Comparison of ENCODE assay signal across 23 cellular contexts in the genomic region with DNA sequence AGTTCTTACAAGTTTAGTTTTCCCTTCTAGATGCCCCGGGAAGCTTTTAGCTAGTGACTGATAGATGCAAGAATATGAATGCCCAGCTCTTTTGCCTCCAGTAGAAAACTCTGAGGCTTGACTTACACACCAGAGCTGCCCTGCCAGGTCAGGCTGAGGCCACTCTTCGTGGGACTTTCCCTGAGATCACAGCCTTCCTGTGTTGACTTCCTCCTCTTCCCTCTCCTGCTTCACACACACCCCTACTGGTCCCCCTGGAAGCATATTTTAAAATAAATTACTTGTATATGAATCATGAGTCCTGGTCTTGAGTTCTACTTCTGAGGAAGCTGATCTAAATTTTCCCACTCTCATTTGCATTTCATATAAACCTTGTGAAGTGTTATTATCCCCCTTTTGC.
A peak's percentile ranks its signal among the peaks of the same experiment; 100 is the strongest.
DNase-seq lines count a peak whose midpoint lies in the region; ATAC-seq and TF ChIP-seq lines count a peak whose summit lies in the region.
"Had no signal": no experiment of that assay in that cellular context is flagged by ENCODE, and none has a peak within 500 bp of the region (broad histone marks: within the 10 kb centered on the region; RNA-seq: fewer than 3 reads in every experiment).

No MANE protein-coding gene starts in this region.

- H3K4me1 Mint-ChIP-seq in stimulated activated naive CD8-positive, alpha-beta T cell treated with anti-CD3 and anti-CD28 coated beads, Interleukin-15, amount 100 ng/mL, for 72 hours, result no peaks in the 10 kb centered on the region
- H3K4me1 Mint-ChIP-seq in CD4-positive, alpha-beta memory T cell, result no peaks in the 10 kb centered on the region
- H3K4me1 Mint-ChIP-seq: CD8-positive, alpha-beta memory T cell; naive thymus-derived CD4-positive, alpha-beta T cell; stimulated activated effector memory CD8-positive, alpha-beta T cell treated with anti-CD3 and anti-CD28 coated beads, Interleukin-12 subunit alpha, Interleukin-12 subunit beta, amount 100 ng/mL, for 72 hours had no signal

- no peak overlapping the region for H3K4me3 Mint-ChIP-seq in stimulated activated naive CD8-positive, alpha-beta T cell treated with anti-CD3 and anti-CD28 coated beads, Interleukin-15, amount 100 ng/mL, for 72 hours
- H3K4me3 Mint-ChIP-seq in CD4-positive, alpha-beta memory T cell, result no peak overlapping the region
- H3K4me3 Mint-ChIP-seq: CD8-positive, alpha-beta memory T cell; H9; stimulated activated effector memory CD8-positive, alpha-beta T cell treated with anti-CD3 and anti-CD28 coated beads, Interleukin-12 subunit alpha, Interleukin-12 subunit beta, amount 100 ng/mL, for 72 hours; WTC11 had no signal

- ATAC-seq in stimulated activated naive CD8-positive, alpha-beta T cell treated with anti-CD3 and anti-CD28 coated beads, Interleukin-15, Interleukin-2, amounts not matched to agents 100 U/mL and 50 U/mL, for 24 hours, result peak; percentile 36
- no peak for ATAC-seq in stimulated activated naive CD8-positive, alpha-beta T cell treated with anti-CD3 and anti-CD28 coated beads, Interleukin-15, amount 100 ng/mL, for 72 hours
- ATAC-seq in aorta (ENCODE audit: low FRiP score), result no peak
- ATAC-seq: naive thymus-derived CD4-positive, alpha-beta T cell; stimulated activated effector memory CD8-positive, alpha-beta T cell treated with anti-CD3 and anti-CD28 coated beads, Interleukin-12 subunit alpha, Interleukin-12 subunit beta, amount 100 ng/mL, for 72 hours; WTC11 had no signal

- in situ Hi-C loops in brain microvascular endothelial cell (cut with HindIII; ENCODE audit: low pct_ligation_motif_present, low sequenced_read_pairs), result no loop called here

- H3K27ac Mint-ChIP-seq in stimulated activated naive CD8-positive, alpha-beta T cell treated with anti-CD3 and anti-CD28 coated beads, Interleukin-15, amount 100 ng/mL, for 72 hours, result peak overlapping the region in 1 of 2 donors; percentile 77
- H3K27ac Mint-ChIP-seq in CD4-positive, alpha-beta memory T cell, result no peak overlapping the region
- H3K27ac Mint-ChIP-seq: CD8-positive, alpha-beta memory T cell; stimulated activated effector memory CD8-positive, alpha-beta T cell treated with anti-CD3 and anti-CD28 coated beads, Interleukin-12 subunit alpha, Interleukin-12 subunit beta, amount 100 ng/mL, for 72 hours; WTC11 had no signal

- no peak overlapping the region for H3K4me3 ChIP-seq in brain microvascular endothelial cell (ENCODE audit: low read depth, low read length)
- H3K4me3 ChIP-seq in aorta (ENCODE audit: low read length in 2 of 2), result no peak overlapping the region
- no peak overlapping the region for H3K4me3 ChIP-seq in CD4-positive, alpha-beta memory T cell (ENCODE audit: low read length in 2 of 2)
- H3K4me3 ChIP-seq: cardiac muscle cell, heart right ventricle, PC-9, right lobe of liver had no signal

- TF ChIP-seq CTCF in brain microvascular endothelial cell (IDR thresholded peaks at IDR 0.05; ENCODE audit: low read depth, low read length, missing control alignments), result no peak

- intact Hi-C loops in aorta (cut with DNase I), result loop anchor here in 1 of 2 donors (5.0 to 10.0 kb wide), 2 partner anchors 45 to 573 kb away; no protein-coding TSS in a partner anchor
- intact Hi-C loops in CD4-positive, alpha-beta memory T cell (cut with micrococcal nuclease), result no loop called here

- POLR2A ChIA-PET in CD4-positive, alpha-beta memory T cell (lab: Charles Lee; ENCODE audit: partially characterized antibody), result no interaction called here

- no peak for DNase-seq in stimulated activated naive CD8-positive, alpha-beta T cell treated with anti-CD3 and anti-CD28 coated beads, Interleukin-15, Interleukin-2, amounts not matched to agents 100 U/mL and 50 U/mL, for 24 hours
- no peak for DNase-seq in stimulated activated naive CD8-positive, alpha-beta T cell treated with anti-CD3 and anti-CD28 coated beads, Interleukin-15, amount 100 ng/mL, for 72 hours
- DNase-seq in brain microvascular endothelial cell, result peak; percentile 50
- DNase-seq in iris pigment epithelial cell (ENCODE audit: low read depth), result peak; percentile 61
- peak in 1 of 2 donors; percentile 62 for DNase-seq in aorta
- no peak for DNase-seq in DMS 273 treated with DMSO at 0.1 percent for 48 hours (lab: John Stamatoyannopoulos, UW)
- no peak for DNase-seq in CD4-positive, alpha-beta memory T cell
- DNase-seq in LoVo (ENCODE audit: low spot score), result no peak
- DNase-seq: 8988T; CD8-positive, alpha-beta memory T cell; GF-D8; H9; heart right ventricle; Kasumi-1; naive thymus-derived CD4-positive, alpha-beta T cell; NCI-H187; NCI-H524 treated with DMSO at 0.1 percent for 48 hours; PC-9; right lobe of liver; stimulated activated CD4-positive, alpha-beta T cell treated with anti-CD3 and anti-CD28 coated beads, Interleukin-4, amount 100 ng/mL, for 4 hours had no signal

- H3K36me3 Mint-ChIP-seq in CD4-positive, alpha-beta memory T cell, result no peaks in the 10 kb centered on the region
- H3K36me3 Mint-ChIP-seq: CD8-positive, alpha-beta memory T cell; naive thymus-derived CD4-positive, alpha-beta T cell; stimulated activated effector memory CD8-positive, alpha-beta T cell treated with anti-CD3 and anti-CD28 coated beads, Interleukin-12 subunit alpha, Interleukin-12 subunit beta, amount 100 ng/mL, for 72 hours; WTC11 had no signal

- CTCF ChIA-PET in CD4-positive, alpha-beta memory T cell (lab: Charles Lee; ENCODE audit: partially characterized antibody), result no interaction called here

- H3K4me1 ChIP-seq in aorta (ENCODE audit: control insufficient read depth in 1 of 2, insufficient read depth in 2 of 2, low read length in 2 of 2), result peaks cover 11 to 20% of the 10 kb centered on the region in 2 donors
- no peaks in the 10 kb centered on the region for H3K4me1 ChIP-seq in CD4-positive, alpha-beta memory T cell (ENCODE audit: insufficient read depth, low read length)
- H3K4me1 ChIP-seq: right lobe of liver had no signal

- WGBS in aorta, 2 donors, result 11 to 22% methylated on average over 2 of the region's 2 CpGs

- no peaks in the 10 kb centered on the region for H3K9me3 Mint-ChIP-seq in stimulated activated naive CD8-positive, alpha-beta T cell treated with anti-CD3 and anti-CD28 coated beads, Interleukin-15, amount 100 ng/mL, for 72 hours
- H3K9me3 Mint-ChIP-seq in CD4-positive, alpha-beta memory T cell, result no peaks in the 10 kb centered on the region
- H3K9me3 Mint-ChIP-seq: CD8-positive, alpha-beta memory T cell; H9; stimulated activated effector memory CD8-positive, alpha-beta T cell treated with anti-CD3 and anti-CD28 coated beads, Interleukin-12 subunit alpha, Interleukin-12 subunit beta, amount 100 ng/mL, for 72 hours; WTC11 had no signal

- no peaks in the 10 kb centered on the region for H3K9me3 ChIP-seq in aorta (ENCODE audit: control insufficient read depth, low read length)
- H3K9me3 ChIP-seq in CD4-positive, alpha-beta memory T cell (ENCODE audit: control insufficient read depth in 1 of 2, low read length in 2 of 2), result no peaks in the 10 kb centered on the region
- H3K9me3 ChIP-seq: heart right ventricle, right lobe of liver had no signal

- H3K27ac ChIP-seq in brain microvascular endothelial cell (peak overlapping the region; percentile 56), aorta (ENCODE audit: low read depth in 1 of 2, low read length in 2 of 2) (peak overlapping the region; percentile 23 to 93)
- H3K27ac ChIP-seq in CD4-positive, alpha-beta memory T cell (ENCODE audit: low read depth, low read length), result no peak overlapping the region
- H3K27ac ChIP-seq: cardiac muscle cell, PC-9, right lobe of liver had no signal

- H3K36me3 ChIP-seq in brain microvascular endothelial cell (replicated peaks), result no peaks in the 10 kb centered on the region
- no peaks in the 10 kb centered on the region for H3K36me3 ChIP-seq in aorta (ENCODE audit: control insufficient read depth in 1 of 2, insufficient read depth in 2 of 2, low read length in 1 of 2)
- H3K36me3 ChIP-seq in CD4-positive, alpha-beta memory T cell (ENCODE audit: insufficient read depth, low read length), result no peaks in the 10 kb centered on the region
- H3K36me3 ChIP-seq: cardiac muscle cell, heart right ventricle, right lobe of liver had no signal

- no peaks in the 10 kb centered on the region for H3K27me3 Mint-ChIP-seq in stimulated activated naive CD8-positive, alpha-beta T cell treated with anti-CD3 and anti-CD28 coated beads, Interleukin-15, amount 100 ng/mL, for 72 hours
- H3K27me3 Mint-ChIP-seq in CD4-positive, alpha-beta memory T cell, result peaks cover 2% of the 10 kb centered on the region in 2 donors
- H3K27me3 Mint-ChIP-seq: CD8-positive, alpha-beta memory T cell; naive thymus-derived CD4-positive, alpha-beta T cell had no signal

- H3K27me3 ChIP-seq in brain microvascular endothelial cell (replicated peaks) (no peaks in the 10 kb centered on the region), aorta (ENCODE audit: control insufficient read depth in 1 of 2, insufficient read depth in 2 of 2, low read length in 1 of 2) (no peaks in the 10 kb centered on the region)
- no peaks in the 10 kb centered on the region for H3K27me3 ChIP-seq in CD4-positive, alpha-beta memory T cell (ENCODE audit: insufficient read depth, low read length)
- H3K27me3 ChIP-seq: cardiac muscle cell, heart right ventricle, right lobe of liver had no signal

Comparison
In these comparisons a context has a peak if more than half of its experiments do, and no peak if none do; other contexts are left out.
1. DNase-seq: peak in brain microvascular endothelial cell (single experiment) and iris pigment epithelial cell (single experiment); none in stimulated activated naive CD8-positive, alpha-beta T cell treated with anti-CD3 and anti-CD28 coated beads, Interleukin-15, Interleukin-2, amounts not matched to agents 100 U/mL and 50 U/mL, for 24 hours (single experiment), stimulated activated naive CD8-positive, alpha-beta T cell treated with anti-CD3 and anti-CD28 coated beads, Interleukin-15, amount 100 ng/mL, for 72 hours (0 of 2), DMS 273 treated with DMSO at 0.1 percent for 48 hours (single experiment), CD4-positive, alpha-beta memory T cell (0 of 5) and LoVo (single experiment).